ENCODE assay signal across 10 cellular contexts in the genomic region with DNA sequence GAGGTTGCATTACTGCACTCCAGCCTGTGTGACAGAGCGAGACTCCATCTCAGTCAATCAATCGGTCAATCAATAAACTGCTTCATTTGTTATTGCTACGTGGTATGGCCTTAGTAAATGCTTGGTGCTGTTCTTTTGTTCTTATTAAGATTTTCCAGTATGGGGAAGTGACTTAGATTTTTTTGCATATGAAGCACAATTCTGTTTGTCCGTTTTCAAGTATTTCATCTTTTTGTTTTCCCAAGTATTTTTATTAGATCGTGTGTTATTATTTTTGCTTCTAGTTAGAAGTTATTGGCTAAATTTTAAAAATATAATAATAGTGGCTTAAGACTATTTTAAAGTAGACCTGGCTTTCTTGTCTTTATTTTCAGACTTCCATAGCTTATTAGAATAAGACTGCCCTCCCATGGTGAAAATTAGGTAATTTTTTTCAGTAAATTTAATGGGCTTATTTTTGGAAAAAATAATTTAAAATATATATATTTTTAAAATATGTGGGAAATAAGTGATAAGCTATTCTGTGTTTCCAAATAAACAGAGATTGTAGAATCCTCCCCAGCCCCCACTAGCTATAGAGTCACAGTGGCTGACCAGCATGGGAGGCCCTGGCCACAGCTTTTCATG. TPM values are rescaled to one million over a fixed set of nuclear protein-coding genes. Genes with fewer than 3 reads are reported as not detected.
A peak's percentile ranks its signal among the peaks of the same experiment; 100 is the strongest.
DNase-seq lines count a peak whose midpoint lies in the region; ATAC-seq and TF ChIP-seq lines count a peak whose summit lies in the region.
"Had no signal": no experiment of that assay in that cellular context is flagged by ENCODE, and none has a peak within 500 bp of the region (broad histone marks: within the 10 kb centered on the region; RNA-seq: fewer than 3 reads in every experiment).

No MANE protein-coding gene starts in this region.

- no peak for TF ChIP-seq EP300 in transverse colon (IDR thresholded peaks at IDR 0.05; ENCODE audit: low read depth)

- 85 to 87% methylated on average over 5 of the region's 5 CpGs for WGBS in transverse colon (ENCODE audit: low coverage in 1 of 2), 2 donors

- TF ChIP-seq CTCF in cardiac muscle cell (IDR thresholded peaks at IDR 0.05; ENCODE audit: low read depth, low read length) (peak; percentile 23), right atrium auricular region (IDR thresholded peaks at IDR 0.05) (peak in 1 of 2 donors; percentile 44), RWPE2 (IDR thresholded peaks at IDR 0.05; ENCODE audit: poor library complexity, severe bottlenecking) (peak; percentile 53), fibroblast of the aortic adventitia (IDR thresholded peaks at IDR 0.05; ENCODE audit: insufficient read depth, low read length) (peak; percentile 37), transverse colon (IDR thresholded peaks at IDR 0.05) (peak; percentile 31 to 55 (median 46))

- H3K27me3 Mint-ChIP-seq in activated T-cell treated with anti-CD3 and anti-CD28 coated beads, Interleukin-2, amount 50 U/mL, for 4 hours (ENCODE audit: low read depth) = no peaks in the 10 kb centered on the region

- DNase-seq in cardiac muscle cell (ENCODE audit: low read depth in 1 of 2, low spot score in 1 of 2) (peak in 1 of 2 donors; percentile 55), right atrium auricular region (ENCODE audit: low spot score) (no peak), RWPE2 (ENCODE audit: low spot score) (no peak), fibroblast of the aortic adventitia (ENCODE audit: low read depth) (peak; percentile 76), transverse colon (no peak)
- DNase-seq in activated CD4-positive, alpha-beta T cell treated with anti-CD3 and anti-CD28 coated beads, Interleukin-2, amount 50 U/mL, for 1 hour = no peak
- DNase-seq in activated T-cell treated with anti-CD3 and anti-CD28 coated beads, Interleukin-2, amount 50 U/mL, for 4 hours = no peak
- no peak for DNase-seq in activated CD8-positive, alpha-beta memory T cell treated with anti-CD3 and anti-CD28 coated beads for 24 hours
- DNase-seq: ovary had no signal

- no peaks in the 10 kb centered on the region for H3K9me3 Mint-ChIP-seq in activated T-cell treated with anti-CD3 and anti-CD28 coated beads, Interleukin-2, amount 50 U/mL, for 4 hours

- H3K9me3 ChIP-seq in cardiac muscle cell (ENCODE audit: low read depth) = no peaks in the 10 kb centered on the region
- no peaks in the 10 kb centered on the region for H3K9me3 ChIP-seq in right atrium auricular region
- no peaks in the 10 kb centered on the region for H3K9me3 ChIP-seq in RWPE2 (ENCODE audit: severe bottlenecking)
- H3K9me3 ChIP-seq in transverse colon = no peaks in the 10 kb centered on the region
- H3K9me3 ChIP-seq: ovary had no signal

- in situ Hi-C loops in transverse colon (cut with MboI; ENCODE audit: low pct_ligation_motif_present in 1 of 4, low pct_unique_long_range_greater_than_20kb in 1 of 4, low sequenced_read_pairs in 3 of 4) = loop anchor here (10.0 to 25.0 kb wide), 4 partner anchors 94 to 302 kb away; a partner anchor contains a TSS

- H3K4me1 Mint-ChIP-seq in activated T-cell treated with anti-CD3 and anti-CD28 coated beads, Interleukin-2, amount 50 U/mL, for 4 hours (ENCODE audit: low read depth) = peaks cover 11% of the 10 kb centered on the region

- H3K4me3 Mint-ChIP-seq in activated T-cell treated with anti-CD3 and anti-CD28 coated beads, Interleukin-2, amount 50 U/mL, for 4 hours = no peak overlapping the region

- H3K27ac ChIP-seq in cardiac muscle cell (no peak overlapping the region), right atrium auricular region (no peak overlapping the region), RWPE2 (ENCODE audit: poor library complexity, severe bottlenecking) (no peak overlapping the region), transverse colon (no peak overlapping the region)
- H3K27ac ChIP-seq: HL-60, ovary had no signal

- H3K4me1 ChIP-seq in cardiac muscle cell (ENCODE audit: low read depth) (no peaks in the 10 kb centered on the region), right atrium auricular region (no peaks in the 10 kb centered on the region), RWPE2 (ENCODE audit: insufficient read depth, poor library complexity, severe bottlenecking) (peaks cover 10% of the 10 kb centered on the region), transverse colon (peaks cover 0 to 3% (median 0%) of the 10 kb centered on the region in 4 donors)

- no peaks in the 10 kb centered on the region for H3K36me3 Mint-ChIP-seq in activated T-cell treated with anti-CD3 and anti-CD28 coated beads, Interleukin-2, amount 50 U/mL, for 4 hours (ENCODE audit: insufficient read depth)

- H3K27me3 ChIP-seq in cardiac muscle cell (no peaks in the 10 kb centered on the region), right atrium auricular region (no peaks in the 10 kb centered on the region), RWPE2 (ENCODE audit: insufficient read depth, poor library complexity, severe bottlenecking) (no peaks in the 10 kb centered on the region), transverse colon (no peaks in the 10 kb centered on the region)
- H3K27me3 ChIP-seq: ovary had no signal

- no peaks in the 10 kb centered on the region for H3K36me3 ChIP-seq in cardiac muscle cell
- no peaks in the 10 kb centered on the region for H3K36me3 ChIP-seq in right atrium auricular region
- H3K36me3 ChIP-seq in RWPE2 (ENCODE audit: low read depth) = no peaks in the 10 kb centered on the region
- no peaks in the 10 kb centered on the region for H3K36me3 ChIP-seq in transverse colon
- H3K36me3 ChIP-seq: ovary had no signal

- no peak for ATAC-seq in RWPE2 (ENCODE audit: low read depth)
- no peak for ATAC-seq in activated T-cell treated with anti-CD3 and anti-CD28 coated beads, Interleukin-2, amount 50 U/mL, for 4 hours

- intact Hi-C loops in transverse colon (cut with DNase I; ENCODE audit: low total_unique reads) = loop anchor here (10.0 kb wide), 1 partner anchor 94 kb away; no protein-coding TSS in a partner anchor

- TF ChIP-seq POLR2A in transverse colon (IDR thresholded peaks at IDR 0.05) = no peak

- H3K4me3 ChIP-seq in cardiac muscle cell (no peak overlapping the region), right atrium auricular region (no peak overlapping the region), RWPE2 (ENCODE audit: severe bottlenecking) (no peak overlapping the region), fibroblast of the aortic adventitia (ENCODE audit: low read depth, low read length) (no peak overlapping the region), transverse colon (no peak overlapping the region)
- H3K4me3 ChIP-seq: ovary had no signal

RNA-seq across cellular contexts. Expression of a gene that starts 14.7 kb away (rescaled TPM):
- total RNA-seq in cardiac muscle cell (not detected in 2 replicates), right atrium auricular region (10 to 100 TPM; 22.7 to 26.5 TPM), fibroblast of the aortic adventitia (ENCODE audit: low replicate concordance) (0.33 and 16.1 TPM in 2 replicates), transverse colon (1 to 10 TPM in 2 of 4 donors, under 1 TPM in 1, not detected in 1; 0.80 to 6.7 (median 2.2) TPM)
- polyA plus RNA-seq in cardiac muscle cell = not detected in 2 replicates
- total RNA-seq in activated T-cell treated with anti-CD3 and anti-CD28 coated beads, Interleukin-2, amount 50 U/mL, for 4 hours = not detected

RNA-seq across cellular contexts. Expression of a gene that starts 34.6 kb away (rescaled TPM):
- total RNA-seq in cardiac muscle cell = 0.11 TPM in 1 of 2 replicates, not detected in the other
- polyA plus RNA-seq in cardiac muscle cell = 0.27 and 0.35 TPM in 2 replicates
- 10 to 100 TPM; 15.5 to 39.1 TPM for total RNA-seq in right atrium auricular region
- 140 and 166 TPM in 2 replicates for total RNA-seq in fibroblast of the aortic adventitia (ENCODE audit: low replicate concordance)
- 10 to 100 TPM in 1 of 4 donors, 1 to 10 TPM in 3; 7.2 to 18.7 (median 7.7) TPM for total RNA-seq in transverse colon
- not detected for total RNA-seq in activated T-cell treated with anti-CD3 and anti-CD28 coated beads, Interleukin-2, amount 50 U/mL, for 4 hours

RNA-seq across cellular contexts. Expression of a gene that starts 43.3 kb away (rescaled TPM):
- total RNA-seq in cardiac muscle cell (not detected in 2 replicates), right atrium auricular region (10 to 100 TPM in 1 of 2 donors, 1 to 10 TPM in 1; 3.9 to 29.0 TPM), fibroblast of the aortic adventitia (ENCODE audit: low replicate concordance) (14.6 and 65.8 TPM in 2 replicates), transverse colon (100 to 1,000 TPM in 1 of 4 donors, 1 to 10 TPM in 3; 1.5 to 102 (median 3.9) TPM)
- 0.24 TPM in 1 of 2 replicates, not detected in the other for polyA plus RNA-seq in cardiac muscle cell
- not detected for total RNA-seq in activated T-cell treated with anti-CD3 and anti-CD28 coated beads, Interleukin-2, amount 50 U/mL, for 4 hours
